ENCODE assay signal across 24 cellular contexts in genomic region chr4:8103991-8104390, GRCh38.
"Had no signal": no experiment of that assay in that cellular context is flagged by ENCODE, and none has a peak within 500 bp of the region (broad histone marks: within the 10 kb centered on the region; RNA-seq: fewer than 3 reads in every experiment).

No MANE protein-coding gene starts in this region.

- DNase-seq: effector CD4-positive, alpha-beta T cell; foreskin melanocyte; hippocampal formation; islet precursor cell; lower lobe of right lung; occipital lobe; retina; stimulated activated CD4-positive, alpha-beta T cell treated with anti-CD3 and anti-CD28 coated beads, Interleukin-2, amount 100 ng/mL, for 24 hours; stimulated activated naive CD4-positive, alpha-beta T cell; stomach; substantia nigra; transverse colon had no signal

- H3K9me3 Mint-ChIP-seq: memory B cell; mesothelial cell of epicardium; natural killer cell treated with Interleukin-12 subunit alpha and Interleukin-12 subunit beta and Interleukin-15 and Interleukin-18, amount 100 ng/mL, for 72 hours had no signal

- H3K4me2 ChIP-seq: neural progenitor cell had no signal

- ATAC-seq: heart left ventricle, left lung, lower lobe of right lung, sciatic nerve had no signal

- H3K36me3 Mint-ChIP-seq: mesothelial cell of epicardium; natural killer cell treated with Interleukin-12 subunit alpha and Interleukin-12 subunit beta and Interleukin-15 and Interleukin-18, amount 100 ng/mL, for 72 hours; neural progenitor cell had no signal

- H3K9ac ChIP-seq: neural progenitor cell, parathyroid adenoma had no signal

- H3K27me3 ChIP-seq: heart left ventricle, left lung, neural progenitor cell, transverse colon had no signal

- H3K4me1 Mint-ChIP-seq: memory B cell had no signal

- H3K4me3 Mint-ChIP-seq: memory B cell; mesothelial cell of epicardium; natural killer cell treated with Interleukin-12 subunit alpha and Interleukin-12 subunit beta and Interleukin-15 and Interleukin-18, amount 100 ng/mL, for 72 hours; neural progenitor cell had no signal

- H3K36me3 ChIP-seq: heart left ventricle, left lung, lower lobe of right lung, neural progenitor cell, prostate gland, stomach, thoracic aorta, transverse colon had no signal

- H3K27ac ChIP-seq: coronary artery, heart left ventricle, left lung, lower lobe of right lung, neural progenitor cell, parathyroid adenoma, prostate gland, skin epidermis, stomach, thoracic aorta, transverse colon had no signal

- H3K27ac Mint-ChIP-seq: memory B cell; mesothelial cell of epicardium; natural killer cell treated with Interleukin-12 subunit alpha and Interleukin-12 subunit beta and Interleukin-15 and Interleukin-18, amount 100 ng/mL, for 72 hours had no signal

- H3K4me3 ChIP-seq: coronary artery, heart left ventricle, left lung, lower lobe of right lung, neural progenitor cell, prostate gland, skin epidermis, stomach, thoracic aorta, transverse colon had no signal

- H3K9me3 ChIP-seq: heart left ventricle, left lung, lower lobe of right lung, prostate gland, stomach, thoracic aorta, transverse colon had no signal

- H3K4me1 ChIP-seq: parathyroid adenoma, prostate gland, stomach had no signal
